ENCODE assay signal across 14 cellular contexts in genomic region chr3:184449161-184449515, GRCh38.
"Had no signal": no experiment of that assay in that cellular context is flagged by ENCODE, and none has a peak within 500 bp of the region (broad histone marks: within the 10 kb centered on the region; RNA-seq: fewer than 3 reads in every experiment).

No MANE protein-coding gene starts in this region.

- H3K9me3 ChIP-seq: colonic mucosa, lower lobe of right lung had no signal

- H3K36me3 ChIP-seq: colonic mucosa, lower lobe of right lung had no signal

- H3K27ac ChIP-seq: colonic mucosa, lower lobe of right lung, VCaP had no signal

- H3K4me3 ChIP-seq: colonic mucosa, lower lobe of right lung had no signal

- H3K27me3 ChIP-seq: colonic mucosa had no signal

- DNase-seq: activated CD4-positive, alpha-beta T cell treated with anti-CD3 and anti-CD28 coated beads for 1 hour; activated CD4-positive, alpha-beta T cell treated with anti-CD3 and anti-CD28 coated beads, Interleukin-2, amount 50 U/mL, for 4 hours; activated gamma-delta T cell treated with Interleukin-2 at 50 U/mL for 16 hours; central memory CD4-positive, alpha-beta T cell; colonic mucosa; hippocampal formation; left colon; lower lobe of right lung; midbrain; nucleus accumbens; retina; stimulated activated naive B cell treated with anti-CD40 and anti-IgM and Interleukin-4, amounts not matched to agents 10 μg/mL and 1 μg/mL and 100 μg/mL, for 72 hours; T-helper 17 cell had no signal

- H3K4me1 ChIP-seq: colonic mucosa, lower lobe of right lung had no signal

- ATAC-seq: left colon; stimulated activated naive B cell treated with anti-CD40 and anti-IgM and Interleukin-4, amounts not matched to agents 10 μg/mL and 1 μg/mL and 100 μg/mL, for 72 hours; T-helper 17 cell had no signal
